ENCODE assay signal across 8 cellular contexts in the genomic region with DNA sequence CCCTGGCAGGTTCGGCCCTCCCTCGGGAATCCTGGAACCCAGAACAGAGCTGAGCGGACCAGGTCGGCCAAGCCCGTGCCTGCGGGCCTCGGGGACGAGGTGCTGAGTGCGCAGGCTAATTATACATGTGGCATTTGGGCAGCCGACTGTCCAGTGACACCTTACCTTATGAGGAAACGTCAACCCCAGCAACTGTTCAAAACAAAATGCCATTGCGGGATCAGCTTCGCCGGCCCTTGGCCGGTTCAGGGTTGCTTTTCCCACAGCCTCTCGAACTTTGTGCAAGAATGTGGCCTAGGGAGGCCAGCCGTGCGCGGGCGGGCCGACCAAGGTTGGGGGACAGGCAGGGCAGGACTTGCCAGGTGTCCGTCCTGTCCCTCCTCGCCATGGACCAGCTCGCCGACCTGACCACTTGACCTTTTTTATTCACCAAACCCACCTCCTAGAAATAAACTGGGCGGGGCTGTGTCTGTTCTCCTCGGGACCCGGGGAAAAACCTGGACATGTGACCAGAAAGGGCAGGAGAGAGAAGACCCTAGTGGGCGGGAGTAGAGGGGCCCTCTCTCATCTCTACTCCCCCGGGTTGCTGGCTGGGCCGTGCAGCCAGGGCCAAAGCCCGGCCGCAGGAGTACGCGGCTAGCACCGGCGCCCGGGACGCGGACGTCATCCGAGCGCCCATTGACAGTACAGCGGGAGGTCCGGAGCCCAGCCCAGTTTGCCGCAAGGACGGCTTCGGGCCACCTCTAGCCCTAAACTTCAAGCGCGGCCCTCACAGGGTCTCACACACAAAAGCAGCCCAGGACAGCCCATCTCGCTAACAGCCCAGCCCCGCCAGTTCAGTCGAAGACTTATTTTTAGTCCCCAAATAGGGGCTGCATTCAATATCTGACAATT.
DNase-seq lines count a peak whose midpoint lies in the region; ATAC-seq and TF ChIP-seq lines count a peak whose summit lies in the region.

No MANE protein-coding gene starts in this region.

- peaks cover 74 to 96% (median 89%) of the 10 kb centered on the region in 11 experiments for H3K27me3 ChIP-seq in BLaER1 treated with 17β-estradiol and CSF1 and Interleukin-3, amounts not matched to agents 10 nM and 100 nM
- peaks cover 11% of the 10 kb centered on the region; the same call in 1 of the 2 replicates for H3K27me3 ChIP-seq in MM.1S (replicated peaks; ENCODE audit: insufficient read depth, low read length)
- H3K27me3 ChIP-seq in ectodermal cell (ENCODE audit: control insufficient read depth, insufficient read depth, low read length, poor library complexity, severe bottlenecking) = peaks cover 100% of the 10 kb centered on the region
- peaks cover 93% of the 10 kb centered on the region for H3K27me3 ChIP-seq in transverse colon

- H3K9me2 ChIP-seq in MM.1S (replicated peaks; ENCODE audit: insufficient read depth, low read length) = no peaks in the 10 kb centered on the region

- ATAC-seq in memory B cell (ENCODE audit: low read depth) (no peak), HG03095 (IDR thresholded peaks at IDR 0.05; ENCODE audit: unreplicated experiment) (no peak), GM18861 (IDR thresholded peaks at IDR 0.05; ENCODE audit: unreplicated experiment) (no peak)

- peaks cover 23 to 42% (median 34%) of the 10 kb centered on the region in 10 experiments for H3K4me1 ChIP-seq in BLaER1 treated with 17β-estradiol and CSF1 and Interleukin-3, amounts not matched to agents 10 nM and 100 nM
- no peaks in the 10 kb centered on the region for H3K4me1 ChIP-seq in MM.1S (ENCODE audit: low read length)
- H3K4me1 ChIP-seq in ectodermal cell (ENCODE audit: control insufficient read depth, insufficient read depth, low read length) = peaks cover 2% of the 10 kb centered on the region
- H3K4me1 ChIP-seq in transverse colon = peaks cover 12 to 39% (median 25%) of the 10 kb centered on the region in 4 donors

- H3K4me1 Mint-ChIP-seq in memory B cell = peaks cover 10% of the 10 kb centered on the region

- peaks cover 0 to 58% (median 45%) of the 10 kb centered on the region in 11 experiments; a peak in 17 of 22 replicates for H4K20me1 ChIP-seq in BLaER1 treated with 17β-estradiol and CSF1 and Interleukin-3, amounts not matched to agents 10 nM and 100 nM
- no peaks in the 10 kb centered on the region for H4K20me1 ChIP-seq in MM.1S (ENCODE audit: insufficient read depth, low read length)

- WGBS in ectodermal cell, 2 experiments = 3% methylated on average over 53 of the region's 53 CpGs
- WGBS in transverse colon (ENCODE audit: low coverage in 1 of 2), 2 donors = 28% methylated on average over 52 of the region's 53 CpGs; no CpG with 5 or more reads in 1 of the 2 donors

- no peaks in the 10 kb centered on the region for H3K9me3 Mint-ChIP-seq in memory B cell

- TF ChIP-seq POLR2A in transverse colon (IDR thresholded peaks at IDR 0.05) = no peak

- peak overlapping the region; percentile 30 to 69 (median 64); a peak in 15 of 22 replicates for H3K9ac ChIP-seq in BLaER1 treated with 17β-estradiol and CSF1 and Interleukin-3, amounts not matched to agents 10 nM and 100 nM
- H3K9ac ChIP-seq in MM.1S (ENCODE audit: low read length) = peak overlapping the region; percentile 19; the same call in 1 of the 2 replicates

- H3K36me3 Mint-ChIP-seq in memory B cell = peaks cover 6% of the 10 kb centered on the region

- H3K4me2 ChIP-seq in BLaER1 treated with 17β-estradiol and CSF1 and Interleukin-3, amounts not matched to agents 10 nM and 100 nM = peak overlapping the region; percentile 86 to 99 (median 99)
- peak overlapping the region; percentile 85 for H3K4me2 ChIP-seq in MM.1S (ENCODE audit: low read depth, low read length)

- H3K36me3 ChIP-seq in BLaER1 treated with 17β-estradiol and CSF1 and Interleukin-3, amounts not matched to agents 10 nM and 100 nM = no peaks in the 10 kb centered on the region
- H3K36me3 ChIP-seq in MM.1S (replicated peaks; ENCODE audit: insufficient read depth, low read length) (no peaks in the 10 kb centered on the region), ectodermal cell (ENCODE audit: control insufficient read depth, insufficient read depth, low read length) (no peaks in the 10 kb centered on the region), transverse colon (no peaks in the 10 kb centered on the region)

- peak overlapping the region; percentile 61 to 75 (median 66) for H3K4me3 ChIP-seq in BLaER1 treated with 17β-estradiol and CSF1 and Interleukin-3, amounts not matched to agents 10 nM and 100 nM
- peak overlapping the region; percentile 80 for H3K4me3 ChIP-seq in MM.1S (ENCODE audit: low read length)
- H3K4me3 ChIP-seq in ectodermal cell (ENCODE audit: insufficient read depth, low read depth, low read length) = peak overlapping the region; percentile 56
- peak overlapping the region; percentile 36 to 59 (median 48) for H3K4me3 ChIP-seq in transverse colon

- H3K4me3 Mint-ChIP-seq in memory B cell = peak overlapping the region; percentile 65

- in situ Hi-C loops in transverse colon (cut with MboI; ENCODE audit: low pct_ligation_motif_present in 1 of 4, low pct_unique_long_range_greater_than_20kb in 1 of 4, low sequenced_read_pairs in 3 of 4) = loop anchor here (10.0 to 25.0 kb wide), 5 partner anchors 417 to 959 kb away; no protein-coding TSS in a partner anchor

- H3K27ac ChIP-seq in BLaER1 treated with 17β-estradiol and CSF1 and Interleukin-3, amounts not matched to agents 10 nM and 100 nM = no peak overlapping the region
- H3K27ac ChIP-seq in MM.1S (ENCODE audit: low read length) = no peak overlapping the region
- H3K27ac ChIP-seq in ectodermal cell (ENCODE audit: insufficient read depth, low read depth, low read length, poor library complexity, severe bottlenecking) = no peak overlapping the region
- peak overlapping the region; percentile 75 to 84 (median 80) for H3K27ac ChIP-seq in transverse colon

- TF ChIP-seq CTCF in MM.1S (IDR thresholded peaks at IDR 0.05; ENCODE audit: low read length) (no peak), transverse colon (IDR thresholded peaks at IDR 0.05) (no peak)

- peaks cover 20% of the 10 kb centered on the region for H3K27me3 Mint-ChIP-seq in memory B cell

- no peaks in the 10 kb centered on the region for H3K79me2 ChIP-seq in MM.1S (ENCODE audit: low read length)

- H3K9me3 ChIP-seq in BLaER1 treated with 17β-estradiol and CSF1 and Interleukin-3, amounts not matched to agents 10 nM and 100 nM (replicated peaks in 1 of 11) = no peaks in the 10 kb centered on the region
- H3K9me3 ChIP-seq in MM.1S (replicated peaks; ENCODE audit: insufficient read depth, low read length) = no peaks in the 10 kb centered on the region
- H3K9me3 ChIP-seq in ectodermal cell (ENCODE audit: control insufficient read depth, low read length) = no peaks in the 10 kb centered on the region
- H3K9me3 ChIP-seq in transverse colon = no peaks in the 10 kb centered on the region

- no peak overlapping the region for H3K27ac Mint-ChIP-seq in memory B cell

- peak overlapping the region; percentile 82 for H2AFZ ChIP-seq in MM.1S (ENCODE audit: low read length)

- intact Hi-C loops in transverse colon (cut with DNase I; ENCODE audit: low total_unique reads) = no loop called here

- TF ChIP-seq EP300 in transverse colon (IDR thresholded peaks at IDR 0.05; ENCODE audit: low read depth) = no peak

- DNase-seq in MM.1S (peak; percentile 32), memory B cell (ENCODE audit: low spot score in 2 of 2) (no peak), transverse colon (peak; percentile 46), NCI-H2196 treated with DMSO at 0.1 percent for 48 hours (lab: John Stamatoyannopoulos, UW; ENCODE audit: unreplicated experiment) (no peak)

- peaks cover 7% of the 10 kb centered on the region for H3F3A ChIP-seq in MM.1S (ENCODE audit: insufficient read depth, low read length)

Comparison
In these comparisons a context has a peak if more than half of its experiments do, and no peak if none do; other contexts are left out.
1. H3K27ac ChIP-seq: peak in transverse colon (4 of 4); none in BLaER1 treated with 17β-estradiol and CSF1 and Interleukin-3, amounts not matched to agents 10 nM and 100 nM (0 of 11), MM.1S (single experiment) and ectodermal cell (single experiment).
2. DNase-seq: peak in MM.1S (single experiment) and transverse colon (single experiment); none in memory B cell (0 of 2) and NCI-H2196 treated with DMSO at 0.1 percent for 48 hours (single experiment).
3. Peak in every context shown above with its lines, with median percentiles within 50 percentile points of each other: H3K4me3 ChIP-seq.